10 cellular contexts compared by ENCODE assay signal in the genomic region with DNA sequence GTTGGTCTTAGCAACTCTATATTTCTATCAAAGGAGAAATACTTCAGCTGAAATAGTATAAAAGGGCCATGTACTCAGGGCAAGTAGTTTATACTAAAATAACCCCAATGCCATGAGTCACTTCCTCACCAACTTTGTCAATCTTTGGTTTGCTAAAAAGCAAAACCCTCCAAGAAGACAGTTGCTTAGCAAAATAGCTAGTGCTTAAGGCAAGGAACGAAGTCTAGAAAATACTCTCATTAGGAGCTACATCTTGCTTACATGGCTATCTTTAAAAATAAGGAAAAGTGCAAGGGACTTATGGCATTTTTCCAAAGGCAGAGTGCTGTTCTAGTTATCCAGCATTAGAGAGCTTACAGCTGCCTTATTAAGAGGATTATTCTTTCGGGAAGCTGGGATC. TPM values are rescaled to one million over a fixed set of nuclear protein-coding genes. Genes with fewer than 3 reads are reported as not detected.
DNase-seq lines count a peak whose midpoint lies in the region; ATAC-seq and TF ChIP-seq lines count a peak whose summit lies in the region.
"Had no signal": no experiment of that assay in that cellular context is flagged by ENCODE, and none has a peak within 500 bp of the region (broad histone marks: within the 10 kb centered on the region; RNA-seq: fewer than 3 reads in every experiment).

No MANE protein-coding gene starts in this region.

- H3K27me3 ChIP-seq in SK-N-SH (ENCODE audit: insufficient read depth) (no peaks in the 10 kb centered on the region; the same call in 1 of the 2 replicates), stomach (no peaks in the 10 kb centered on the region)
- no peaks in the 10 kb centered on the region for H3K27me3 ChIP-seq in CD4-positive, alpha-beta T cell (ENCODE audit: control insufficient read depth, insufficient read depth, low read length)

- H3K36me3 ChIP-seq in SK-N-SH (replicated peaks in 1 of 2; ENCODE audit: control insufficient read depth in 1 of 2, insufficient read depth in 2 of 2, low read length in 1 of 2) (no peaks in the 10 kb centered on the region), stomach (no peaks in the 10 kb centered on the region)

- POLR2A ChIA-PET in SK-N-SH (lab: Yijun Ruan, JAX): no interaction called here
- POLR2A ChIA-PET in CD4-positive, alpha-beta T cell (lab: Charles Lee): no interaction called here

- H3K79me2 ChIP-seq in SK-N-SH (ENCODE audit: insufficient read depth): no peaks in the 10 kb centered on the region

- H2AFZ ChIP-seq in SK-N-SH (ENCODE audit: low read depth): no peak overlapping the region

- TF ChIP-seq RAD21 in SK-N-SH (IDR thresholded peaks at IDR 0.05; ENCODE audit: low read length): no peak

- peak overlapping the region; percentile 37; the same call in 1 of the 2 replicates for H3K4me2 ChIP-seq in SK-N-SH

- no peak overlapping the region for H3K4me3 Mint-ChIP-seq in CD4-positive, alpha-beta T cell
- H3K4me3 Mint-ChIP-seq: H9 had no signal

- no peaks in the 10 kb centered on the region for H3K9me2 ChIP-seq in SK-N-SH

- H3F3A ChIP-seq in SK-N-SH (replicated peaks; ENCODE audit: insufficient read depth): peaks cover 11% of the 10 kb centered on the region

- peaks cover 9% of the 10 kb centered on the region for H3K27me3 Mint-ChIP-seq in CD4-positive, alpha-beta T cell

- ATAC-seq in CD4-positive, alpha-beta T cell (ENCODE audit: poor library complexity): no peak

- intact Hi-C loops in stomach (cut with DNase I; ENCODE audit: low total_unique reads): no loop called here
- intact Hi-C loops in CD4-positive, alpha-beta T cell (cut with DNase I, micrococcal nuclease): no loop called here

- TF ChIP-seq POLR2A in stomach (IDR thresholded peaks at IDR 0.05): no peak

- H4K20me1 ChIP-seq in SK-N-SH (ENCODE audit: insufficient read depth): no peaks in the 10 kb centered on the region

- CTCF ChIA-PET in SK-N-SH (lab: Yijun Ruan, JAX): interaction anchor here (0.6 kb wide), 1 partner anchor 27 kb away, joined by 3 read pairs; no protein-coding TSS in a partner anchor
- CTCF ChIA-PET in CD4-positive, alpha-beta T cell (lab: Charles Lee): no interaction called here

- TF ChIP-seq CTCF in SK-N-SH (IDR thresholded peaks at IDR 0.05) (no peak), foreskin fibroblast (IDR thresholded peaks at IDR 0.05; ENCODE audit: low read depth, low read length) (no peak), stomach (IDR thresholded peaks at IDR 0.05) (no peak)
- no peak for TF ChIP-seq CTCF in CD4-positive, alpha-beta T cell (IDR thresholded peaks at IDR 0.05)

- H3K9me3 ChIP-seq in SK-N-SH: no peaks in the 10 kb centered on the region
- no peaks in the 10 kb centered on the region for H3K9me3 ChIP-seq in stomach
- no peaks in the 10 kb centered on the region for H3K9me3 ChIP-seq in CD4-positive, alpha-beta T cell (ENCODE audit: control insufficient read depth, low read length)

- H3K36me3 Mint-ChIP-seq in CD4-positive, alpha-beta T cell (ENCODE audit: low read depth): no peaks in the 10 kb centered on the region

- DNase-seq in HPDE6-E6E7 (ENCODE audit: extremely low spot score) (peak; percentile 25), SK-N-SH (no peak), foreskin fibroblast (peak; percentile 65 to 76), stomach (no peak), superior temporal gyrus (ENCODE audit: extremely low spot score) (no peak)
- no peak for DNase-seq in CD4-positive, alpha-beta T cell
- no peak for DNase-seq in activated CD4-positive, alpha-beta T cell treated with anti-CD3 and anti-CD28 coated beads, Interleukin-2, amount 50 U/mL, for 48 hours
- DNase-seq: H9; stimulated activated CD4-positive, alpha-beta T cell treated with anti-CD3 and anti-CD28 coated beads, Interleukin-4, amount 100 ng/mL, for 24 hours had no signal

- H3K9me3 Mint-ChIP-seq in CD4-positive, alpha-beta T cell: no peaks in the 10 kb centered on the region

- no peaks in the 10 kb centered on the region for H3K4me1 Mint-ChIP-seq in CD4-positive, alpha-beta T cell (ENCODE audit: low read depth)

- 27% methylated on average over 2 of the region's 2 CpGs for WGBS in SK-N-SH (ENCODE audit: low lambda C conversion rate)
- 27 to 47% (median 40%) methylated on average over 2 of the region's 2 CpGs for WGBS in stomach, 5 donors

- TF ChIP-seq EP300 in SK-N-SH (IDR thresholded peaks at IDR 0.05; ENCODE audit: borderline replicate concordance in 1 of 2, low read depth in 1 of 2, low read length in 1 of 2) (no peak), stomach (IDR thresholded peaks at IDR 0.05) (no peak)

- H3K4me1 ChIP-seq in SK-N-SH (ENCODE audit: control insufficient read depth in 1 of 2, insufficient read depth in 2 of 2, low read depth in 1 of 2, low read length in 1 of 2) (peaks cover 0 to 29% of the 10 kb centered on the region in 2 experiments; a peak in 3 of 4 replicates), stomach (peaks cover 0 to 20% (median 2%) of the 10 kb centered on the region in 4 donors)

- peak overlapping the region in 1 of 2 experiments; percentile 60; a peak in 1 of 4 replicates for H3K27ac ChIP-seq in SK-N-SH (ENCODE audit: low read depth in 2 of 2, low read length in 1 of 2)
- H3K27ac ChIP-seq in stomach: peak overlapping the region in 3 of 5 donors; percentile 15 to 64 (median 42)
- no peak overlapping the region for H3K27ac ChIP-seq in CD4-positive, alpha-beta T cell (ENCODE audit: low read depth, low read length)

- no peak overlapping the region for H3K9ac ChIP-seq in SK-N-SH

- H3K27ac Mint-ChIP-seq in CD4-positive, alpha-beta T cell: no peak overlapping the region

- H3K4me3 ChIP-seq in SK-N-SH (ENCODE audit: low read depth in 2 of 2, low read length in 1 of 2) (no peak overlapping the region), foreskin fibroblast (ENCODE audit: low read depth in 1 of 2, low read length in 2 of 2) (no peak overlapping the region), stomach (no peak overlapping the region)

TF ChIP-seq in SK-N-SH, 30 proteins besides CTCF, POLR2A, EP300 and RAD21 (continues in another document):
- TF ChIP-seq MEF2A (IDR thresholded peaks at IDR 0.05; ENCODE audit: borderline replicate concordance, low read depth) (no peak), ZBTB33 (IDR thresholded peaks at IDR 0.05; ENCODE audit: borderline replicate concordance, low read depth) (no peak), FOSL2 (IDR thresholded peaks at IDR 0.05; ENCODE audit: borderline replicate concordance, low read depth) (peak; percentile 39), CHD2 (IDR thresholded peaks at IDR 0.05; ENCODE audit: low read length, partially characterized antibody) (no peak), SIN3A (IDR thresholded peaks at IDR 0.05; ENCODE audit: borderline replicate concordance, low read depth, low read length) (no peak), REST (IDR thresholded peaks at IDR 0.05; ENCODE audit: low read depth, low read length) (no peak), TCF12 (IDR thresholded peaks at IDR 0.05) (no peak), MXI1 (IDR thresholded peaks at IDR 0.05; ENCODE audit: low read depth, low read length) (no peak), EZH2phosphoT487 (IDR thresholded peaks at IDR 0.05; ENCODE audit: borderline replicate concordance, low read depth) (no peak), RXRA (IDR thresholded peaks at IDR 0.05; ENCODE audit: borderline replicate concordance, low read depth) (no peak), JUND (IDR thresholded peaks at IDR 0.05) (peak; percentile 46), NRF1 (IDR thresholded peaks at IDR 0.05; ENCODE audit: low read depth, low read length) (no peak), YY1 (IDR thresholded peaks at IDR 0.05; ENCODE audit: low read depth) (no peak), FOXM1 (IDR thresholded peaks at IDR 0.05; ENCODE audit: low read depth) (no peak)

RNA-seq across cellular contexts. Expression of gene P3H2, which starts 28.4 kb away (rescaled TPM):
- polyA plus RNA-seq in SK-N-SH (2012; rRNA removed): 2.8 and 3.3 TPM in 2 replicates
- 3.9 and 5.2 TPM in 2 replicates for polyA plus RNA-seq in SK-N-SH (2012; cell fraction: cytosol; rRNA removed)
- polyA plus RNA-seq in SK-N-SH (2012; cell fraction: nucleus; rRNA removed): 1.7 and 3.5 TPM in 2 replicates
- 10 to 100 TPM; 14.5 to 46.1 (median 29.0) TPM for total RNA-seq in stomach
- polyA plus RNA-seq in stomach: 1 to 10 TPM; 1.4 to 4.9 (median 4.7) TPM
- total RNA-seq in CD4-positive, alpha-beta T cell: not detected
- total RNA-seq: OCI-LY7 had no signal

Comparison
In these comparisons a context has a peak if more than half of its experiments do, and no peak if none do; other contexts are left out.
1. DNase-seq: peak in HPDE6-E6E7 (single experiment) and foreskin fibroblast (2 of 2); none in SK-N-SH (single experiment), stomach (single experiment), superior temporal gyrus (single experiment), CD4-positive, alpha-beta T cell (0 of 10) and activated CD4-positive, alpha-beta T cell treated with anti-CD3 and anti-CD28 coated beads, Interleukin-2, amount 50 U/mL, for 48 hours (0 of 2).
2. RNA of gene P3H2, which starts 28.4 kb away (total RNA-seq): 14.5 to 46.1 TPM in stomach; not detected in CD4-positive, alpha-beta T cell; every median in the first group is over 10 times any median in the second.